In the genomic region with DNA sequence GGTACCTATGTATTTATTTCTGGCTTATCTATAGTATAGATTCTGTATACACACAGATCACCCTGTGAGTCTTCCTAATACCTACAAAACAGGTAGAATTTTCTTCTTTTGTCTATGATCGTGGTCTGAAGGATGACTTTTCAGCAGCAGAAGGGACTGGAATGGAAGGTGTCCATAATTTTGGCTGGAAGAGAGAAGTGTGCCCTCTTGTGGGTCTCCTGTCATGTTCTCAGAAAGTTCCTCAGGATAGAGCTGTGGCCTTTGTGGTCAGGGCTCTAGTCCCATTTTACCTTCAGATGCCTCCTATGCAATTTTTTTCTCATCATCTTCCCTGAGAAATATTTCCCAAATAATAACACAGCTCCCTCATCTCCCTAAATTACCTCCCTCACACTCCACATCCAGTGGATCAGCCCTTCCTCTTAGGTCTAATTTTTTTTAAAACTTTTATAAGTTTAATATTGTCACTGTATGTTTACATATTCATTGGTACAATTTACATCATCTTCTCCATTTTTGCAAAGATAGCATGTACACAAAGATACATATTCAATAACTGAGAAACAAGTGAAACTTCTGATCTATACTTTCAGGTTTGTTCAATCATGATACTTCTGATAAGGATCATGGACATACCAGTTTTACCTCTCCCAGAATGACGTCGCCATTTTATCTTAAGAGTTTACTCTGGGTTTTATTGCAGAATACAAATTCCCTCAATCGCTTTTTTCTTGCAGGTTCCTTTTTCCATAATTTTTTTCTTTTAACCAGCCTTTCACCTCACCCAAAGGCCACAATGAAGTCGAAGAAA, we compare ENCODE assay signal across 9 cellular contexts.
DNase-seq lines count a peak whose midpoint lies in the region; ATAC-seq and TF ChIP-seq lines count a peak whose summit lies in the region.
"Had no signal": no experiment of that assay in that cellular context is flagged by ENCODE, and none has a peak within 500 bp of the region (broad histone marks: within the 10 kb centered on the region; RNA-seq: fewer than 3 reads in every experiment).

No MANE protein-coding gene starts in this region.

- no peaks in the 10 kb centered on the region for H3K9me3 ChIP-seq in DOHH2 (ENCODE audit: control insufficient read depth, insufficient read depth, low read length)
- no peaks in the 10 kb centered on the region for H3K9me3 ChIP-seq in sigmoid colon
- H3K9me3 ChIP-seq: mucosa of descending colon had no signal

- no peak for ATAC-seq in HG03457 (IDR thresholded peaks at IDR 0.05; ENCODE audit: unreplicated experiment)
- no peak for ATAC-seq in GM19351 (IDR thresholded peaks at IDR 0.05; ENCODE audit: unreplicated experiment)
- ATAC-seq: mucosa of descending colon had no signal

- peaks cover 9% of the 10 kb centered on the region for H3K4me1 Mint-ChIP-seq in glutamatergic neuron (ENCODE audit: low read depth, unreplicated experiment)

- in situ Hi-C loops in astrocyte of the cerebellum (cut with HindIII; ENCODE audit: low sequenced_read_pairs): loop anchor here (5.0 kb wide), 1 partner anchor 88 kb away; no protein-coding TSS in a partner anchor

- no peaks in the 10 kb centered on the region for H3K36me3 Mint-ChIP-seq in glutamatergic neuron (ENCODE audit: unreplicated experiment)

- H3K4me3 Mint-ChIP-seq in glutamatergic neuron (ENCODE audit: unreplicated experiment): no peak overlapping the region

- H3K9me3 Mint-ChIP-seq in glutamatergic neuron (ENCODE audit: unreplicated experiment): peaks cover 10% of the 10 kb centered on the region

- H3K36me3 ChIP-seq in DOHH2 (ENCODE audit: control insufficient read depth, low read length) (no peaks in the 10 kb centered on the region), sigmoid colon (no peaks in the 10 kb centered on the region)

- 30 to 64% methylated on average over 5 of the region's 5 CpGs for WGBS in sigmoid colon, 2 donors

- H3F3A ChIP-seq in DOHH2 (ENCODE audit: control insufficient read depth, insufficient read depth): peaks cover 14% of the 10 kb centered on the region

- peaks cover 11% of the 10 kb centered on the region for H3K27me3 Mint-ChIP-seq in glutamatergic neuron (ENCODE audit: unreplicated experiment)

- TF ChIP-seq EP300 in sigmoid colon (IDR thresholded peaks at IDR 0.05): no peak

- no peak overlapping the region for H3K27ac Mint-ChIP-seq in glutamatergic neuron (ENCODE audit: unreplicated experiment)

- intact Hi-C loops in sigmoid colon (cut with DNase I): loop anchor here (5.0 to 10.0 kb wide), 3 partner anchors 427 to 1589 kb away; partner anchors contain the start of gene ADO

- H3K4me3 ChIP-seq in DOHH2 (ENCODE audit: low read length) (no peak overlapping the region), astrocyte of the cerebellum (ENCODE audit: low read depth, low read length) (no peak overlapping the region), sigmoid colon (no peak overlapping the region)
- H3K4me3 ChIP-seq: mucosa of descending colon had no signal

- H3K4me1 ChIP-seq in DOHH2 (ENCODE audit: control insufficient read depth, low read length) (peaks cover 25% of the 10 kb centered on the region), sigmoid colon (peaks cover 0 to 17% (median 11%) of the 10 kb centered on the region in 4 donors)

- peaks cover 2% of the 10 kb centered on the region; the same call in 1 of the 2 replicates for H4K20me1 ChIP-seq in DOHH2 (ENCODE audit: control insufficient read depth, insufficient read depth, low read depth, low read length)

- DNase-seq in astrocyte of the cerebellum (ENCODE audit: low read depth) (no peak), lung microvascular endothelial cell (ENCODE audit: low read depth in 2 of 2) (peak; percentile 67 to 68), sigmoid colon (no peak), glutamatergic neuron (no peak)

- H3K27me3 ChIP-seq in DOHH2 (ENCODE audit: control insufficient read depth, low read length) (peaks cover 22% of the 10 kb centered on the region), sigmoid colon (no peaks in the 10 kb centered on the region)

- TF ChIP-seq POLR2A in sigmoid colon (IDR thresholded peaks at IDR 0.05): no peak

- H3K9me2 ChIP-seq in DOHH2 (replicated peaks; ENCODE audit: control insufficient read depth, low read length): no peaks in the 10 kb centered on the region

- peak; percentile 60 for TF ChIP-seq CTCF in DOHH2 (IDR thresholded peaks at IDR 0.05; ENCODE audit: low read depth, low read length, poor library complexity, severe bottlenecking)
- peak; percentile 57 for TF ChIP-seq CTCF in LNCAP (IDR thresholded peaks at IDR 0.05)
- TF ChIP-seq CTCF in astrocyte of the cerebellum (IDR thresholded peaks at IDR 0.05; ENCODE audit: low read depth, low read length, missing control alignments): peak; percentile 40
- TF ChIP-seq CTCF in sigmoid colon (IDR thresholded peaks at IDR 0.05): peak in 2 of 4 experiments; percentile 13 to 18
- no peak for TF ChIP-seq CTCF in glutamatergic neuron (IDR thresholded peaks at IDR 0.05; ENCODE audit: partially characterized antibody, unreplicated experiment)

- H3K79me2 ChIP-seq in DOHH2 (ENCODE audit: control insufficient read depth, low read length): no peaks in the 10 kb centered on the region

- H3K27ac ChIP-seq in DOHH2 (ENCODE audit: low read depth, low read length): no peak overlapping the region
- H3K27ac ChIP-seq in sigmoid colon: no peak overlapping the region

- H3K4me2 ChIP-seq in DOHH2 (ENCODE audit: low read length): no peak overlapping the region

Comparison
In these comparisons a context has a peak if more than half of its experiments do, and no peak if none do; other contexts are left out.
1. DNase-seq: peak in lung microvascular endothelial cell (2 of 2); none in astrocyte of the cerebellum (single experiment), sigmoid colon (single experiment) and glutamatergic neuron (single experiment).